In genomic region chr12:51281202-51281924, GRCh38 we compare ENCODE assay signal across 15 cellular contexts. TPM values are rescaled to one million over a fixed set of nuclear protein-coding genes. Genes with fewer than 3 reads are reported as not detected.
DNase-seq lines count a peak whose midpoint lies in the region; ATAC-seq and TF ChIP-seq lines count a peak whose summit lies in the region.
"Had no signal": no experiment of that assay in that cellular context is flagged by ENCODE, and none has a peak within 500 bp of the region (broad histone marks: within the 10 kb centered on the region; RNA-seq: fewer than 3 reads in every experiment).

No MANE protein-coding gene starts in this region.

- H3K4me1 ChIP-seq in heart right ventricle = no peaks in the 10 kb centered on the region
- H3K4me1 ChIP-seq: Peyer's patch had no signal

- intact Hi-C loops in heart right ventricle (cut with DNase I) = no loop called here

- H3K27me3 ChIP-seq in AG04450 (ENCODE audit: control insufficient read depth, insufficient read depth, low read length) (no peaks in the 10 kb centered on the region), heart right ventricle (peaks cover 0 to 4% (median 0%) of the 10 kb centered on the region in 7 donors)
- H3K27me3 ChIP-seq: Peyer's patch had no signal

- WGBS in heart right ventricle, 2 donors = 86 to 88% methylated on average over 4 of the region's 4 CpGs

- H3K36me3 ChIP-seq in heart right ventricle = peaks cover 0 to 51% (median 0%) of the 10 kb centered on the region in 9 donors
- H3K36me3 ChIP-seq: Peyer's patch had no signal

- CTCF ChIA-PET in AG04450 (lab: Charles Lee) = interaction anchor here (0.5 to 1.5 kb wide), 2 partner anchors 294 to 742 kb away, joined by 3 to 4 read pairs; no protein-coding TSS in a partner anchor

- TF ChIP-seq CTCF in AG04450 (IDR thresholded peaks at IDR 0.05; ENCODE audit: low read depth, low read length) = no peak
- no peak for TF ChIP-seq CTCF in heart right ventricle (IDR thresholded peaks at IDR 0.05)

- H3K9me3 ChIP-seq in AG04450 (ENCODE audit: control insufficient read depth, insufficient read depth, low read length) = no peaks in the 10 kb centered on the region
- no peaks in the 10 kb centered on the region for H3K9me3 ChIP-seq in heart right ventricle
- H3K9me3 ChIP-seq: Peyer's patch had no signal

- no peak for DNase-seq in AG04450 (ENCODE audit: low read depth, low spot score)
- peak; percentile 70 for DNase-seq in HCEC 1CT
- DNase-seq in astrocyte of the hippocampus (ENCODE audit: low read depth, low spot score) = peak; percentile 9
- DNase-seq in iris pigment epithelial cell (ENCODE audit: low read depth) = peak; percentile 80
- no peak for DNase-seq in heart right ventricle
- no peak for DNase-seq in activated CD8-positive, alpha-beta memory T cell treated with anti-CD3 and anti-CD28 coated beads, Interleukin-2, amount 50 U/mL, for 48 hours
- no peak for DNase-seq in NCI-H146 (lab: John Stamatoyannopoulos, UW)
- DNase-seq: anterior cingulate cortex; C1 segment of cervical spinal cord; effector CD8-positive, alpha-beta T cell; NCI-H1105 treated with DMSO at 0.1 percent for 48 hours; NCI-H510A treated with DMSO at 0.1 percent for 48 hours; Peyer's patch had no signal

- ATAC-seq in heart right ventricle (no peak), HG02884 (IDR thresholded peaks at IDR 0.05; ENCODE audit: unreplicated experiment) (no peak)

- H3K4me3 ChIP-seq in AG04450 (ENCODE audit: low read depth, low read length) (no peak overlapping the region), heart right ventricle (no peak overlapping the region)
- H3K4me3 ChIP-seq: Peyer's patch had no signal

- H3K27ac ChIP-seq in AG04450 (ENCODE audit: low read depth, low read length) (peak overlapping the region; percentile 24), heart right ventricle (no peak overlapping the region)
- H3K27ac ChIP-seq: Peyer's patch had no signal

- POLR2A ChIA-PET in AG04450 (lab: Yijun Ruan, JAX) = no interaction called here

RNA-seq across cellular contexts. Expression of gene SMAGP, which starts 11.1 kb away (rescaled TPM):
- polyA plus RNA-seq in AG04450 (2011; rRNA removed) (31.4 and 38.2 TPM in 2 replicates), heart right ventricle (1 to 10 TPM; 3.6 to 7.3 TPM)
- 20.4 and 28.5 TPM in 2 replicates for polyA minus RNA-seq in AG04450 (2011; rRNA and poly(A)+ RNA removed)
- 1 to 10 TPM; 2.0 to 6.9 (median 3.5) TPM for total RNA-seq in heart right ventricle

RNA-seq across cellular contexts. Expression of gene BIN2, which starts 42.6 kb away (rescaled TPM):
- polyA plus RNA-seq in AG04450 (2011; rRNA removed) (0.04 TPM in 1 of 2 replicates, not detected in the other), heart right ventricle (1 to 10 TPM; 1.2 to 1.4 TPM)
- not detected in 2 replicates for polyA minus RNA-seq in AG04450 (2011; rRNA and poly(A)+ RNA removed)
- total RNA-seq in heart right ventricle = 10 to 100 TPM in 1 of 10 donors, 1 to 10 TPM in 5, under 1 TPM in 4; 0.57 to 13.2 (median 1.8) TPM
- total RNA-seq: pulmonary artery endothelial cell had no signal

RNA-seq across cellular contexts. Expression of gene DAZAP2, which starts 42.7 kb away (rescaled TPM):
- 285 and 333 TPM in 2 replicates for polyA plus RNA-seq in AG04450 (2011; rRNA removed)
- 260 and 299 TPM in 2 replicates for polyA minus RNA-seq in AG04450 (2011; rRNA and poly(A)+ RNA removed)
- total RNA-seq in heart right ventricle = 100 to 1,000 TPM; 140 to 185 (median 165) TPM
- 100 to 1,000 TPM in 1 of 2 donors, 10 to 100 TPM in 1; 39.7 to 228 TPM for polyA plus RNA-seq in heart right ventricle

Comparison
In these comparisons a context has a peak if more than half of its experiments do, and no peak if none do; other contexts are left out.
1. DNase-seq: peak in HCEC 1CT (single experiment), astrocyte of the hippocampus (single experiment) and iris pigment epithelial cell (single experiment); none in AG04450 (single experiment), heart right ventricle (0 of 2), activated CD8-positive, alpha-beta memory T cell treated with anti-CD3 and anti-CD28 coated beads, Interleukin-2, amount 50 U/mL, for 48 hours (single experiment) and NCI-H146 (single experiment).